In genomic region chr4:88523325-88524129, GRCh38 we compare ENCODE assay signal across 8 cellular contexts. TPM values are rescaled to one million over a fixed set of nuclear protein-coding genes. Genes with fewer than 3 reads are reported as not detected.
DNase-seq lines count a peak whose midpoint lies in the region; ATAC-seq and TF ChIP-seq lines count a peak whose summit lies in the region.

PYURF (minus strand) TSS chr4:88523776; CDS start chr4:88523700, 76 bp downstream.

- H3K79me2 ChIP-seq in GM23338 (replicated peaks; ENCODE audit: insufficient read depth) (peaks cover 31% of the 10 kb centered on the region), fibroblast of lung (ENCODE audit: control insufficient read depth, insufficient read depth, low read length) (peaks cover 28% of the 10 kb centered on the region)

- H3K27ac Mint-ChIP-seq in GM23338, result peak within 1 kb of the TSS; percentile 77; the same call in 1 of the 2 replicates
- H3K27ac Mint-ChIP-seq in activated T-helper 17 cell treated with anti-CD3 and anti-CD28 coated beads, Interleukin-2, amount 50 U/mL, for 72 hours, result peak within 1 kb of the TSS; percentile 97
- peak within 1 kb of the TSS; percentile 88 to 97 (median 93) for H3K27ac Mint-ChIP-seq in naive thymus-derived CD4-positive, alpha-beta T cell
- H3K27ac Mint-ChIP-seq in stimulated activated naive B cell treated with anti-CD40 and anti-IgM and Interleukin-4, amounts not matched to agents 10 μg/mL and 1 μg/mL and 100 μg/mL, for 72 hours, result peak within 1 kb of the TSS; percentile 97

- no peaks in the 10 kb centered on the region for H3K36me3 ChIP-seq in GM23338 (ENCODE audit: insufficient read depth)
- H3K36me3 ChIP-seq in fibroblast of lung (ENCODE audit: control insufficient read depth, insufficient read depth, low read length), result peaks cover 2% of the 10 kb centered on the region
- peaks cover 0 to 7% (median 0%) of the 10 kb centered on the region in 3 experiments for H3K36me3 ChIP-seq in naive thymus-derived CD4-positive, alpha-beta T cell (ENCODE audit: control insufficient read depth in 2 of 3, insufficient read depth in 3 of 3, low read length in 3 of 3)

- ATAC-seq in GM23338, result peak; percentile 92
- ATAC-seq in activated T-helper 17 cell treated with anti-CD3 and anti-CD28 coated beads, Interleukin-2, amount 50 U/mL, for 72 hours (replicated peaks), result peak; percentile 91
- ATAC-seq in naive thymus-derived CD4-positive, alpha-beta T cell, result peak; percentile 85
- peak; percentile 87 to 88 for ATAC-seq in stimulated activated naive B cell treated with anti-CD40 and anti-IgM and Interleukin-4, amounts not matched to agents 10 μg/mL and 1 μg/mL and 100 μg/mL, for 72 hours (replicated peaks)

- CTCF ChIA-PET in naive thymus-derived CD4-positive, alpha-beta T cell (lab: Charles Lee), result interaction anchor here (0.8 to 1.8 kb wide), 9 partner anchors 9 to 501 kb away, joined by 3 to 9 read pairs (median 4); no protein-coding TSS in a partner anchor

- peaks cover 23% of the 10 kb centered on the region for H3K4me1 ChIP-seq in GM23338 (ENCODE audit: insufficient read depth)
- H3K4me1 ChIP-seq in fibroblast of lung (ENCODE audit: control insufficient read depth, extremely low read depth, insufficient read depth, low read length), result peaks cover 9% of the 10 kb centered on the region
- peaks cover 10 to 19% of the 10 kb centered on the region in 2 donors for H3K4me1 ChIP-seq in naive thymus-derived CD4-positive, alpha-beta T cell (ENCODE audit: control insufficient read depth in 2 of 2, insufficient read depth in 2 of 2, low read length in 2 of 2)

- H3K27me3 ChIP-seq in GM23338 (ENCODE audit: insufficient read depth) (no peaks in the 10 kb centered on the region), fibroblast of lung (ENCODE audit: control insufficient read depth, insufficient read depth, low read length) (no peaks in the 10 kb centered on the region)
- no peaks in the 10 kb centered on the region for H3K27me3 ChIP-seq in naive thymus-derived CD4-positive, alpha-beta T cell (ENCODE audit: control insufficient read depth in 2 of 2, insufficient read depth in 2 of 2, low read length in 2 of 2)

- H3K9ac ChIP-seq in fibroblast of lung (ENCODE audit: insufficient read depth, low read length), result peak within 1 kb of the TSS; percentile 88

- DNase-seq in Daoy (ENCODE audit: low read depth) (peak; percentile 91), GM23338 (ENCODE audit: low spot score) (peak; percentile 98), Kasumi-1 (lab: John Stamatoyannopoulos, UW) (peak; percentile 81 to 89), RPMI8226 (peak; percentile 89), fibroblast of lung (ENCODE audit: low read depth in 2 of 2) (peak; percentile 93 to 95)
- peak; percentile 46 to 85 (median 50) for DNase-seq in naive thymus-derived CD4-positive, alpha-beta T cell
- peak; percentile 80 for DNase-seq in stimulated activated naive B cell treated with anti-CD40 and anti-IgM and Interleukin-4, amounts not matched to agents 10 μg/mL and 1 μg/mL and 100 μg/mL, for 72 hours

- peak within 1 kb of the TSS; percentile 84 for H3K27ac ChIP-seq in GM23338 (ENCODE audit: low read depth)
- peak within 1 kb of the TSS; percentile 88 for H3K27ac ChIP-seq in fibroblast of lung (ENCODE audit: insufficient read depth, low read length)
- peak within 1 kb of the TSS; percentile 79 for H3K27ac ChIP-seq in naive thymus-derived CD4-positive, alpha-beta T cell (ENCODE audit: low read depth, low read length)

- POLR2A ChIA-PET in naive thymus-derived CD4-positive, alpha-beta T cell (lab: Charles Lee), result interaction anchor here (0.7 to 1.4 kb wide), 3 partner anchors 13 to 142 kb away, joined by 3 to 6 read pairs (median 3); partner anchors contain the start of gene HERC5

- no peaks in the 10 kb centered on the region for H3K9me3 Mint-ChIP-seq in GM23338
- H3K9me3 Mint-ChIP-seq in activated T-helper 17 cell treated with anti-CD3 and anti-CD28 coated beads, Interleukin-2, amount 50 U/mL, for 72 hours, result no peaks in the 10 kb centered on the region
- H3K9me3 Mint-ChIP-seq in naive thymus-derived CD4-positive, alpha-beta T cell, result no peaks in the 10 kb centered on the region
- H3K9me3 Mint-ChIP-seq in stimulated activated naive B cell treated with anti-CD40 and anti-IgM and Interleukin-4, amounts not matched to agents 10 μg/mL and 1 μg/mL and 100 μg/mL, for 72 hours, result no peaks in the 10 kb centered on the region

- H3K9me3 ChIP-seq in fibroblast of lung (ENCODE audit: control insufficient read depth, insufficient read depth, low read depth, low read length), result no peaks in the 10 kb centered on the region
- H3K9me3 ChIP-seq in naive thymus-derived CD4-positive, alpha-beta T cell (ENCODE audit: control insufficient read depth in 2 of 3, low read length in 3 of 3), result no peaks in the 10 kb centered on the region

- 0 out of 2 replicates have a peak, but pooled peaks cover 5% of the 10 kb centered on the region for H3F3A ChIP-seq in GM23338 (replicated peaks; ENCODE audit: low read depth)

- 0 out of 2 replicates have a peak, but pooled peaks cover 17% of the 10 kb centered on the region for H4K20me1 ChIP-seq in GM23338 (replicated peaks; ENCODE audit: insufficient read depth)
- H4K20me1 ChIP-seq in fibroblast of lung (ENCODE audit: control insufficient read depth, extremely low read depth, insufficient read depth, low read length), result no peaks in the 10 kb centered on the region

- H3K27me3 Mint-ChIP-seq in GM23338 (ENCODE audit: insufficient read depth, low read depth, poor library complexity), result peaks cover 4% of the 10 kb centered on the region
- H3K27me3 Mint-ChIP-seq in activated T-helper 17 cell treated with anti-CD3 and anti-CD28 coated beads, Interleukin-2, amount 50 U/mL, for 72 hours, result no peaks in the 10 kb centered on the region
- no peaks in the 10 kb centered on the region for H3K27me3 Mint-ChIP-seq in naive thymus-derived CD4-positive, alpha-beta T cell
- no peaks in the 10 kb centered on the region for H3K27me3 Mint-ChIP-seq in stimulated activated naive B cell treated with anti-CD40 and anti-IgM and Interleukin-4, amounts not matched to agents 10 μg/mL and 1 μg/mL and 100 μg/mL, for 72 hours

- intact Hi-C loops in naive thymus-derived CD4-positive, alpha-beta T cell (cut with micrococcal nuclease), result loop anchor here (1.0 to 10.0 kb wide), 10 partner anchors 66 to 1299 kb away; partner anchors contain the start of genes HERC3 (in 2 of the 2), HERC5 (in 2 of the 2), GPRIN3 (in 1 of the 2) and KLHL8 (in 1 of the 2)

- peak within 1 kb of the TSS; percentile 97 for H3K4me3 Mint-ChIP-seq in GM23338
- peak within 1 kb of the TSS; percentile 96 for H3K4me3 Mint-ChIP-seq in activated T-helper 17 cell treated with anti-CD3 and anti-CD28 coated beads, Interleukin-2, amount 50 U/mL, for 72 hours
- peak within 1 kb of the TSS; percentile 88 to 98 (median 92) for H3K4me3 Mint-ChIP-seq in naive thymus-derived CD4-positive, alpha-beta T cell
- peak within 1 kb of the TSS; percentile 99 for H3K4me3 Mint-ChIP-seq in stimulated activated naive B cell treated with anti-CD40 and anti-IgM and Interleukin-4, amounts not matched to agents 10 μg/mL and 1 μg/mL and 100 μg/mL, for 72 hours

- H3K4me1 Mint-ChIP-seq in GM23338, result peaks cover 28% of the 10 kb centered on the region
- peaks cover 16% of the 10 kb centered on the region for H3K4me1 Mint-ChIP-seq in activated T-helper 17 cell treated with anti-CD3 and anti-CD28 coated beads, Interleukin-2, amount 50 U/mL, for 72 hours
- H3K4me1 Mint-ChIP-seq in naive thymus-derived CD4-positive, alpha-beta T cell, result peaks cover 0 to 56% (median 48%) of the 10 kb centered on the region in 7 donors
- peaks cover 6 to 10% of the 10 kb centered on the region in 2 donors for H3K4me1 Mint-ChIP-seq in stimulated activated naive B cell treated with anti-CD40 and anti-IgM and Interleukin-4, amounts not matched to agents 10 μg/mL and 1 μg/mL and 100 μg/mL, for 72 hours

- peak within 1 kb of the TSS; percentile 15 for H2AFZ ChIP-seq in GM23338
- peak within 1 kb of the TSS; percentile 76 for H2AFZ ChIP-seq in fibroblast of lung (ENCODE audit: low read length)

- H3K4me2 ChIP-seq in GM23338 (peak within 1 kb of the TSS; percentile 77), fibroblast of lung (ENCODE audit: extremely low read depth, insufficient read depth, low read length) (peak within 1 kb of the TSS; percentile 91)

- TF ChIP-seq CTCF in GM23338 (conservative IDR thresholded peaks at IDR 0.05; ENCODE audit: low read depth in 2 of 2) (no peak; a peak in 1 of 4 replicates), fibroblast of lung (conservative IDR thresholded peaks at IDR 0.05 in 1 of 2, IDR thresholded peaks at IDR 0.05 in 1 of 2; ENCODE audit: low read depth in 1 of 2, low read length in 2 of 2) (no peak)

- H3K9me2 ChIP-seq in GM23338 (ENCODE audit: insufficient read depth), result no peaks in the 10 kb centered on the region

- H3K36me3 Mint-ChIP-seq in GM23338 (ENCODE audit: low read depth), result peaks cover 16% of the 10 kb centered on the region
- H3K36me3 Mint-ChIP-seq in activated T-helper 17 cell treated with anti-CD3 and anti-CD28 coated beads, Interleukin-2, amount 50 U/mL, for 72 hours (ENCODE audit: low read depth), result peaks cover 29% of the 10 kb centered on the region
- H3K36me3 Mint-ChIP-seq in naive thymus-derived CD4-positive, alpha-beta T cell, result peaks cover 0 to 7% (median 0%) of the 10 kb centered on the region in 5 donors
- peaks cover 2 to 9% of the 10 kb centered on the region in 2 donors for H3K36me3 Mint-ChIP-seq in stimulated activated naive B cell treated with anti-CD40 and anti-IgM and Interleukin-4, amounts not matched to agents 10 μg/mL and 1 μg/mL and 100 μg/mL, for 72 hours

- peak within 1 kb of the TSS; percentile 82 for H3K4me3 ChIP-seq in GM23338
- H3K4me3 ChIP-seq in fibroblast of lung (replicated peaks in 1 of 4; ENCODE audit: control extremely low read depth in 1 of 4, insufficient read depth in 1 of 4, low read depth in 3 of 4, low read length in 4 of 4), result peak within 1 kb of the TSS; percentile 71 to 98 (median 90)
- H3K4me3 ChIP-seq in naive thymus-derived CD4-positive, alpha-beta T cell (ENCODE audit: low read length), result peak within 1 kb of the TSS; percentile 75

TF ChIP-seq in GM23338, 12 proteins besides CTCF, POLR2A, EP300 and RAD21 (continues in another document):
- TF ChIP-seq STAT1 (IDR thresholded peaks at IDR 0.05; ENCODE audit: unreplicated experiment) (no peak), NANOG (IDR thresholded peaks at IDR 0.05; ENCODE audit: borderline replicate concordance) (no peak), EZH2phosphoT487 (IDR thresholded peaks at IDR 0.05; ENCODE audit: unreplicated experiment) (no peak)

RNA-seq across cellular contexts. Expression of gene PYURF, which starts in this region (rescaled TPM):
- 60.3 and 70.3 TPM in 2 replicates for total RNA-seq in Daoy (2014; rRNA removed; shearing (Covaris generic))
- 65.3 and 81.9 TPM in 2 replicates for total RNA-seq in GM23338 (2014; rRNA removed; shearing (Covaris generic))
- polyA plus RNA-seq in GM23338 (2016; fragmentation: Nextera tagmentation; extraction: Ambion mirVana), result 113 and 116 TPM in 2 replicates
- 10 to 100 TPM; 28.6 to 54.5 TPM for total RNA-seq in activated T-helper 17 cell treated with anti-CD3 and anti-CD28 coated beads, Interleukin-2, amount 50 U/mL, for 72 hours
- total RNA-seq in fibroblast of lung, result 98.1 and 102 TPM in 2 replicates
- polyA plus RNA-seq in fibroblast of lung, result 82.2 and 91.3 TPM in 2 replicates
- polyA plus RNA-seq in fibroblast of lung (2012), result 86.4 and 90.3 TPM in 2 replicates
- 7.7 and 7.9 TPM in 2 replicates for polyA minus RNA-seq in fibroblast of lung (ENCODE audit: low replicate concordance)
- 10 to 100 TPM; 33.0 to 57.7 (median 47.4) TPM for total RNA-seq in naive thymus-derived CD4-positive, alpha-beta T cell
- polyA plus RNA-seq in naive thymus-derived CD4-positive, alpha-beta T cell, result 100 to 1,000 TPM; 219 to 270 TPM

Comparison
In these comparisons a context has a peak if more than half of its experiments do, and no peak if none do; other contexts are left out.
1. Peak in every context shown above with its lines: DNase-seq, ATAC-seq, H3K4me3 ChIP-seq and H3K27ac ChIP-seq.